In genomic region chr20:19699132-19699971, GRCh38 we compare ENCODE assay signal across 13 cellular contexts. TPM values are rescaled to one million over a fixed set of nuclear protein-coding genes. Genes with fewer than 3 reads are reported as not detected.
DNase-seq lines count a peak whose midpoint lies in the region; ATAC-seq and TF ChIP-seq lines count a peak whose summit lies in the region.
"Had no signal": no experiment of that assay in that cellular context is flagged by ENCODE, and none has a peak within 500 bp of the region (broad histone marks: within the 10 kb centered on the region; RNA-seq: fewer than 3 reads in every experiment).

No MANE protein-coding gene starts in this region.

- no peak for ATAC-seq in GM19328 (IDR thresholded peaks at IDR 0.05; ENCODE audit: unreplicated experiment)
- ATAC-seq: stimulated activated effector memory CD8-positive, alpha-beta T cell treated with anti-CD3 and anti-CD28 coated beads, Interleukin-12 subunit alpha, Interleukin-12 subunit beta, amount 100 ng/mL, for 72 hours had no signal

- no peak overlapping the region for H3K4me3 ChIP-seq in fibroblast of mammary gland (ENCODE audit: control insufficient read depth, low read depth, low read length)
- H3K4me3 ChIP-seq: lung, spleen had no signal

- TF ChIP-seq CTCF in fibroblast of mammary gland (conservative IDR thresholded peaks at IDR 0.05; ENCODE audit: control insufficient read depth, insufficient read depth, low read depth, low read length) = no peak

- intact Hi-C loops in posterior vena cava (cut with DNase I) = loop anchor here (10.0 kb wide), 2 partner anchors 75 to 295 kb away; no protein-coding TSS in a partner anchor

- DNase-seq in GM04504 (ENCODE audit: low read depth) = peak; percentile 39
- peak; percentile 98 for DNase-seq in RPMI7951 (ENCODE audit: low read depth)
- peak; percentile 71 for DNase-seq in fibroblast of mammary gland (ENCODE audit: low read depth)
- peak; percentile 53 for DNase-seq in pulmonary artery endothelial cell (ENCODE audit: low read depth, low spot score)
- no peak for DNase-seq in posterior vena cava (ENCODE audit: low spot score)
- DNase-seq in KG1 (lab: John Stamatoyannopoulos, UW) = no peak
- DNase-seq in NCI-H1105 treated with DMSO at 0.1 percent for 48 hours (lab: John Stamatoyannopoulos, UW) = no peak
- DNase-seq: activated naive CD4-positive, alpha-beta T cell treated with Interleukin-2 at 50 U/mL for 16 hours; NCI-H1092 treated with DMSO at 0.1 percent for 48 hours; spleen had no signal

RNA-seq across cellular contexts. Expression of gene RIN2, which starts 58.7 kb away (rescaled TPM):
- total RNA-seq in RPMI7951 (2014; rRNA removed; shearing (Covaris generic)) = 61.0 and 62.8 TPM in 2 replicates
- total RNA-seq in pulmonary artery endothelial cell (79.8 and 104 TPM in 2 replicates), posterior vena cava (10 to 100 TPM; 49.2 to 68.0 TPM)

Comparison
In these comparisons a context has a peak if more than half of its experiments do, and no peak if none do; other contexts are left out.
1. DNase-seq: peak in GM04504 (single experiment), RPMI7951 (single experiment), fibroblast of mammary gland (single experiment) and pulmonary artery endothelial cell (single experiment); none in posterior vena cava (single experiment), KG1 (single experiment) and NCI-H1105 treated with DMSO at 0.1 percent for 48 hours (single experiment).